Comparison of ENCODE assay signal across 1 cellular context in genomic region chr3:46909535-46910161, GRCh38.
TF ChIP-seq lines count a peak whose summit lies in the region.

No MANE protein-coding gene starts in this region.

TF ChIP-seq in HepG2, 621 proteins besides CTCF, POLR2A, EP300 and RAD21 (continues in another document):
- TF ChIP-seq, protein P1, sequence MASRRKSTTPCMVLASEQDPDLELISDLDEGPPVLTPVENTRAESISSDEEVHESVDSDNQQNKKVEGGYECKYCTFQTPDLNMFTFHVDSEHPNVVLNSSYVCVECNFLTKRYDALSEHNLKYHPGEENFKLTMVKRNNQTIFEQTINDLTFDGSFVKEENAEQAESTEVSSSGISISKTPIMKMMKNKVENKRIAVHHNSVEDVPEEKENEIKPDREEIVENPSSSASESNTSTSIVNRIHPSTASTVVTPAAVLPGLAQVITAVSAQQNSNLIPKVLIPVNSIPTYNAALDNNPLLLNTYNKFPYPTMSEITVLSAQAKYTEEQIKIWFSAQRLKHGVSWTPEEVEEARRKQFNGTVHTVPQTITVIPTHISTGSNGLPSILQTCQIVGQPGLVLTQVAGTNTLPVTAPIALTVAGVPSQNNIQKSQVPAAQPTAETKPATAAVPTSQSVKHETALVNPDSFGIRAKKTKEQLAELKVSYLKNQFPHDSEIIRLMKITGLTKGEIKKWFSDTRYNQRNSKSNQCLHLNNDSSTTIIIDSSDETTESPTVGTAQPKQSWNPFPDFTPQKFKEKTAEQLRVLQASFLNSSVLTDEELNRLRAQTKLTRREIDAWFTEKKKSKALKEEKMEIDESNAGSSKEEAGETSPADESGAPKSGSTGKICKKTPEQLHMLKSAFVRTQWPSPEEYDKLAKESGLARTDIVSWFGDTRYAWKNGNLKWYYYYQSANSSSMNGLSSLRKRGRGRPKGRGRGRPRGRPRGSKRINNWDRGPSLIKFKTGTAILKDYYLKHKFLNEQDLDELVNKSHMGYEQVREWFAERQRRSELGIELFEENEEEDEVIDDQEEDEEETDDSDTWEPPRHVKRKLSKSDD (CRISPR knock-in tag; IDR thresholded peaks at IDR 0.05; ENCODE audit: low read depth) = no peak
- TF ChIP-seq ZNF556 (CRISPR knock-in tag; IDR thresholded peaks at IDR 0.05; ENCODE audit: borderline replicate concordance) (no peak), TBL1XR1 (IDR thresholded peaks at IDR 0.05; ENCODE audit: borderline replicate concordance, low read length, partially characterized antibody) (no peak), ZNF331 (CRISPR knock-in tag; IDR thresholded peaks at IDR 0.05) (0 out of 2 replicates have a peak, but pooled peaks have one; percentile 20), NRL (CRISPR knock-in tag; IDR thresholded peaks at IDR 0.05; ENCODE audit: borderline replicate concordance) (no peak), ZBTB7B (CRISPR knock-in tag; IDR thresholded peaks at IDR 0.05) (0 out of 2 replicates have a peak, but pooled peaks have one; percentile 45), DMAP1 (CRISPR knock-in tag; IDR thresholded peaks at IDR 0.05) (no peak), KDM2A (CRISPR knock-in tag; IDR thresholded peaks at IDR 0.05; ENCODE audit: borderline replicate concordance, low read depth) (peak; percentile 69; the same call in 1 of the 2 replicates), CEBPG (CRISPR knock-in tag; IDR thresholded peaks at IDR 0.05) (no peak), SMC3 (IDR thresholded peaks at IDR 0.05; ENCODE audit: low read length) (peak; percentile 67), ETV6 (CRISPR knock-in tag; conservative IDR thresholded peaks at IDR 0.05) (no peak), YEATS4 (CRISPR knock-in tag; IDR thresholded peaks at IDR 0.05; ENCODE audit: borderline replicate concordance) (no peak), FOXA1 (IDR thresholded peaks at IDR 0.05) (no peak), FOXA1 (CRISPR knock-in tag; IDR thresholded peaks at IDR 0.05) (peak; percentile 86), ELF3 (CRISPR knock-in tag; IDR thresholded peaks at IDR 0.05) (0 out of 2 replicates have a peak, but pooled peaks have one; percentile 24), PAXIP1 (CRISPR knock-in tag; conservative IDR thresholded peaks at IDR 0.05) (no peak), RORA (CRISPR knock-in tag; IDR thresholded peaks at IDR 0.05) (no peak), CCAR2 (optimal IDR thresholded peaks at IDR 0.05; ENCODE audit: low read depth, low read length) (no peak), AHR (CRISPR knock-in tag; IDR thresholded peaks at IDR 0.05) (no peak), SAFB2 (CRISPR knock-in tag; IDR thresholded peaks at IDR 0.05; ENCODE audit: borderline replicate concordance, low read depth) (no peak), ZBTB4 (CRISPR knock-in tag; IDR thresholded peaks at IDR 0.05; ENCODE audit: borderline replicate concordance) (no peak), SMAD3 (CRISPR knock-in tag; IDR thresholded peaks at IDR 0.05) (no peak), ZNF572 (CRISPR knock-in tag; IDR thresholded peaks at IDR 0.05) (no peak), BHLHE40 (IDR thresholded peaks at IDR 0.05; ENCODE audit: low read length) (no peak), TCF12 (IDR thresholded peaks at IDR 0.05) (no peak), TCF12 (CRISPR knock-in tag; IDR thresholded peaks at IDR 0.05) (no peak), TGIF2 (CRISPR knock-in tag; IDR thresholded peaks at IDR 0.05) (no peak), WIZ (CRISPR knock-in tag; IDR thresholded peaks at IDR 0.05) (no peak), DR1 (CRISPR knock-in tag; IDR thresholded peaks at IDR 0.05) (no peak), TP53 (CRISPR knock-in tag; conservative IDR thresholded peaks at IDR 0.05) (no peak), JDP2 (CRISPR knock-in tag; IDR thresholded peaks at IDR 0.05; ENCODE audit: borderline replicate concordance) (no peak), ZNF235 (CRISPR knock-in tag; IDR thresholded peaks at IDR 0.05; ENCODE audit: borderline replicate concordance) (no peak), SPEN (CRISPR knock-in tag; IDR thresholded peaks at IDR 0.05; ENCODE audit: low read depth) (no peak), ZNF570 (CRISPR knock-in tag; IDR thresholded peaks at IDR 0.05; ENCODE audit: borderline replicate concordance) (no peak), ZNF274 (CRISPR knock-in tag; IDR thresholded peaks at IDR 0.05) (no peak), SOX5 (CRISPR knock-in tag; IDR thresholded peaks at IDR 0.05; ENCODE audit: borderline replicate concordance) (no peak), ZNF333 (CRISPR knock-in tag; IDR thresholded peaks at IDR 0.05; ENCODE audit: borderline replicate concordance) (no peak), ZNF775 (CRISPR knock-in tag; IDR thresholded peaks at IDR 0.05; ENCODE audit: borderline replicate concordance) (no peak), STAG1 (CRISPR knock-in tag; IDR thresholded peaks at IDR 0.05) (peak; percentile 91), TBP (CRISPR knock-in tag; IDR thresholded peaks at IDR 0.05) (no peak), ZNF234 (CRISPR knock-in tag; conservative IDR thresholded peaks at IDR 0.05) (no peak), ZFP91 (CRISPR knock-in tag; IDR thresholded peaks at IDR 0.05; ENCODE audit: borderline replicate concordance) (no peak; the same call in 1 of the 2 replicates), ZNF563 (CRISPR knock-in tag; IDR thresholded peaks at IDR 0.05) (no peak)
- TF ChIP-seq, protein P2, sequence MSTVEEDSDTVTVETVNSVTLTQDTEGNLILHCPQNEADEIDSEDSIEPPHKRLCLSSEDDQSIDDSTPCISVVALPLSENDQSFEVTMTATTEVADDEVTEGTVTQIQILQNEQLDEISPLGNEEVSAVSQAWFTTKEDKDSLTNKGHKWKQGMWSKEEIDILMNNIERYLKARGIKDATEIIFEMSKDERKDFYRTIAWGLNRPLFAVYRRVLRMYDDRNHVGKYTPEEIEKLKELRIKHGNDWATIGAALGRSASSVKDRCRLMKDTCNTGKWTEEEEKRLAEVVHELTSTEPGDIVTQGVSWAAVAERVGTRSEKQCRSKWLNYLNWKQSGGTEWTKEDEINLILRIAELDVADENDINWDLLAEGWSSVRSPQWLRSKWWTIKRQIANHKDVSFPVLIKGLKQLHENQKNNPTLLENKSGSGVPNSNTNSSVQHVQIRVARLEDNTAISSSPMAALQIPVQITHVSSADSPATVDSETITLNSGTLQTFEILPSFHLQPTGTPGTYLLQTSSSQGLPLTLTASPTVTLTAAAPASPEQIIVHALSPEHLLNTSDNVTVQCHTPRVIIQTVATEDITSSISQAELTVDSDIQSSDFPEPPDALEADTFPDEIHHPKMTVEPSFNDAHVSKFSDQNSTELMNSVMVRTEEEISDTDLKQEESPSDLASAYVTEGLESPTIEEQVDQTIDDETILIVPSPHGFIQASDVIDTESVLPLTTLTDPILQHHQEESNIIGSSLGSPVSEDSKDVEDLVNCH (CRISPR knock-in tag; IDR thresholded peaks at IDR 0.05) = no peak
- TF ChIP-seq, protein P3, sequence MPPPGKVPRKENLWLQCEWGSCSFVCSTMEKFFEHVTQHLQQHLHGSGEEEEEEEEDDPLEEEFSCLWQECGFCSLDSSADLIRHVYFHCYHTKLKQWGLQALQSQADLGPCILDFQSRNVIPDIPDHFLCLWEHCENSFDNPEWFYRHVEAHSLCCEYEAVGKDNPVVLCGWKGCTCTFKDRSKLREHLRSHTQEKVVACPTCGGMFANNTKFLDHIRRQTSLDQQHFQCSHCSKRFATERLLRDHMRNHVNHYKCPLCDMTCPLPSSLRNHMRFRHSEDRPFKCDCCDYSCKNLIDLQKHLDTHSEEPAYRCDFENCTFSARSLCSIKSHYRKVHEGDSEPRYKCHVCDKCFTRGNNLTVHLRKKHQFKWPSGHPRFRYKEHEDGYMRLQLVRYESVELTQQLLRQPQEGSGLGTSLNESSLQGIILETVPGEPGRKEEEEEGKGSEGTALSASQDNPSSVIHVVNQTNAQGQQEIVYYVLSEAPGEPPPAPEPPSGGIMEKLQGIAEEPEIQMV (CRISPR knock-in tag; IDR thresholded peaks at IDR 0.05; ENCODE audit: low read depth) = 0 out of 2 replicates have a peak, but pooled peaks have one; percentile 42
- TF ChIP-seq, protein P4, sequence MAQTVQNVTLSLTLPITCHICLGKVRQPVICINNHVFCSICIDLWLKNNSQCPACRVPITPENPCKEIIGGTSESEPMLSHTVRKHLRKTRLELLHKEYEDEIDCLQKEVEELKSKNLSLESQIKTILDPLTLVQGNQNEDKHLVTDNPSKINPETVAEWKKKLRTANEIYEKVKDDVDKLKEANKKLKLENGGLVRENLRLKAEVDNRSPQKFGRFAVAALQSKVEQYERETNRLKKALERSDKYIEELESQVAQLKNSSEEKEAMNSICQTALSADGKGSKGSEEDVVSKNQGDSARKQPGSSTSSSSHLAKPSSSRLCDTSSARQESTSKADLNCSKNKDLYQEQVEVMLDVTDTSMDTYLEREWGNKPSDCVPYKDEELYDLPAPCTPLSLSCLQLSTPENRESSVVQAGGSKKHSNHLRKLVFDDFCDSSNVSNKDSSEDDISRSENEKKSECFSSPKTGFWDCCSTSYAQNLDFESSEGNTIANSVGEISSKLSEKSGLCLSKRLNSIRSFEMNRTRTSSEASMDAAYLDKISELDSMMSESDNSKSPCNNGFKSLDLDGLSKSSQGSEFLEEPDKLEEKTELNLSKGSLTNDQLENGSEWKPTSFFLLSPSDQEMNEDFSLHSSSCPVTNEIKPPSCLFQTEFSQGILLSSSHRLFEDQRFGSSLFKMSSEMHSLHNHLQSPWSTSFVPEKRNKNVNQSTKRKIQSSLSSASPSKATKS (CRISPR knock-in tag; IDR thresholded peaks at IDR 0.05) = no peak
- TF ChIP-seq, protein P5, sequence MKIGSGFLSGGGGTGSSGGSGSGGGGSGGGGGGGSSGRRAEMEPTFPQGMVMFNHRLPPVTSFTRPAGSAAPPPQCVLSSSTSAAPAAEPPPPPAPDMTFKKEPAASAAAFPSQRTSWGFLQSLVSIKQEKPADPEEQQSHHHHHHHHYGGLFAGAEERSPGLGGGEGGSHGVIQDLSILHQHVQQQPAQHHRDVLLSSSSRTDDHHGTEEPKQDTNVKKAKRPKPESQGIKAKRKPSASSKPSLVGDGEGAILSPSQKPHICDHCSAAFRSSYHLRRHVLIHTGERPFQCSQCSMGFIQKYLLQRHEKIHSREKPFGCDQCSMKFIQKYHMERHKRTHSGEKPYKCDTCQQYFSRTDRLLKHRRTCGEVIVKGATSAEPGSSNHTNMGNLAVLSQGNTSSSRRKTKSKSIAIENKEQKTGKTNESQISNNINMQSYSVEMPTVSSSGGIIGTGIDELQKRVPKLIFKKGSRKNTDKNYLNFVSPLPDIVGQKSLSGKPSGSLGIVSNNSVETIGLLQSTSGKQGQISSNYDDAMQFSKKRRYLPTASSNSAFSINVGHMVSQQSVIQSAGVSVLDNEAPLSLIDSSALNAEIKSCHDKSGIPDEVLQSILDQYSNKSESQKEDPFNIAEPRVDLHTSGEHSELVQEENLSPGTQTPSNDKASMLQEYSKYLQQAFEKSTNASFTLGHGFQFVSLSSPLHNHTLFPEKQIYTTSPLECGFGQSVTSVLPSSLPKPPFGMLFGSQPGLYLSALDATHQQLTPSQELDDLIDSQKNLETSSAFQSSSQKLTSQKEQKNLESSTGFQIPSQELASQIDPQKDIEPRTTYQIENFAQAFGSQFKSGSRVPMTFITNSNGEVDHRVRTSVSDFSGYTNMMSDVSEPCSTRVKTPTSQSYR (CRISPR knock-in tag; IDR thresholded peaks at IDR 0.05; ENCODE audit: borderline replicate concordance) = no peak
